ENCODE assay signal across 15 cellular contexts in genomic region chrX:13396887-13397286, GRCh38.
DNase-seq lines count a peak whose midpoint lies in the region; ATAC-seq and TF ChIP-seq lines count a peak whose summit lies in the region.
"Had no signal": no experiment of that assay in that cellular context is flagged by ENCODE, and none has a peak within 500 bp of the region (broad histone marks: within the 10 kb centered on the region; RNA-seq: fewer than 3 reads in every experiment).

No MANE protein-coding gene starts in this region.

- H3K9me3 ChIP-seq in IMR-90 (ENCODE audit: control insufficient read depth, insufficient read depth, low read length) (no peaks in the 10 kb centered on the region), mammary epithelial cell (replicated peaks; ENCODE audit: insufficient read depth, low read length) (no peaks in the 10 kb centered on the region), right lobe of liver (no peaks in the 10 kb centered on the region)
- H3K9me3 ChIP-seq: tibial artery had no signal

- no peak overlapping the region for H2BK15ac ChIP-seq in IMR-90 (ENCODE audit: low read depth, low read length)

- H2AK5ac ChIP-seq in IMR-90 (ENCODE audit: low read depth, low read length): no peak overlapping the region; the same call in 1 of the 2 replicates

- TF ChIP-seq POLR2A in IMR-90 (IDR thresholded peaks at IDR 0.05; ENCODE audit: low read depth, low read length): no peak
- no peak for TF ChIP-seq POLR2A in right lobe of liver (IDR thresholded peaks at IDR 0.05)

- peak overlapping the region; percentile 87; the same call in 1 of the 2 replicates for H3K27ac ChIP-seq in IMR-90 (ENCODE audit: insufficient read depth, low read length)
- peak overlapping the region; percentile 77 for H3K27ac ChIP-seq in mammary epithelial cell (ENCODE audit: insufficient read depth, low read depth, low read length)
- H3K27ac ChIP-seq in right lobe of liver: no peak overlapping the region
- H3K27ac ChIP-seq: tibial artery had no signal

- H3K36me3 ChIP-seq in IMR-90 (ENCODE audit: control insufficient read depth, insufficient read depth, low read length): no peaks in the 10 kb centered on the region
- no peaks in the 10 kb centered on the region for H3K36me3 ChIP-seq in mammary epithelial cell (ENCODE audit: insufficient read depth, low read length)
- H3K36me3 ChIP-seq in right lobe of liver: no peaks in the 10 kb centered on the region
- H3K36me3 ChIP-seq: tibial artery had no signal

- peak; percentile 11; the same call in 1 of the 2 replicates for TF ChIP-seq RAD21 in IMR-90 (IDR thresholded peaks at IDR 0.05; ENCODE audit: low read length)

- H2BK120ac ChIP-seq in IMR-90 (ENCODE audit: low read depth, low read length): peak overlapping the region; percentile 98

- no peak overlapping the region for H3K56ac ChIP-seq in IMR-90 (ENCODE audit: extremely low read depth, insufficient read depth, low read length)

- no peak overlapping the region for H2AK9ac ChIP-seq in IMR-90 (replicated peaks; ENCODE audit: low read depth, low read length, poor library complexity)

- no peak overlapping the region; the same call in 1 of the 2 replicates for H3K4me2 ChIP-seq in IMR-90 (ENCODE audit: low read depth, low read length)
- no peak overlapping the region for H3K4me2 ChIP-seq in mammary epithelial cell (ENCODE audit: insufficient read depth, low read depth, low read length)

- peak overlapping the region; percentile 80 for H2BK5ac ChIP-seq in IMR-90 (ENCODE audit: low read depth, low read length, poor library complexity, severe bottlenecking)

- H3K4me3 ChIP-seq in IMR-90 (ENCODE audit: insufficient read depth, low read depth, low read length): no peak overlapping the region
- no peak overlapping the region for H3K4me3 ChIP-seq in mammary epithelial cell (replicated peaks in 1 of 3; ENCODE audit: insufficient read depth in 1 of 3, low read depth in 2 of 3, low read length in 3 of 3)
- H3K4me3 ChIP-seq in right lobe of liver: no peak overlapping the region
- H3K4me3 ChIP-seq: tibial artery had no signal

- H3K9ac ChIP-seq in IMR-90 (ENCODE audit: low read depth, low read length) (no peak overlapping the region), mammary epithelial cell (ENCODE audit: insufficient read depth, low read length) (no peak overlapping the region)

- TF ChIP-seq CTCF in IMR-90 (conservative IDR thresholded peaks at IDR 0.05; ENCODE audit: low read depth, low read length) (no peak), mammary epithelial cell (conservative IDR thresholded peaks at IDR 0.05 in 1 of 2, IDR thresholded peaks at IDR 0.05 in 1 of 2; ENCODE audit: extremely low read depth in 1 of 2, insufficient read depth in 1 of 2, low read depth in 1 of 2, low read length in 2 of 2) (no peak), right lobe of liver (IDR thresholded peaks at IDR 0.05) (no peak)

- peak overlapping the region; percentile 42; the same call in 1 of the 2 replicates for H3K18ac ChIP-seq in IMR-90 (ENCODE audit: low read depth, low read length)

- dilution Hi-C loops in IMR-90 (cut with HindIII; ENCODE audit: low sequenced_read_pairs, unreplicated experiment) (no loop called here), mammary epithelial cell (cut with HindIII; ENCODE audit: low sequenced_read_pairs) (no loop called here)

- peak overlapping the region; percentile 95; the same call in 1 of the 2 replicates for H3K14ac ChIP-seq in IMR-90 (replicated peaks; ENCODE audit: low read depth, low read length)

- in situ Hi-C loops in IMR-90 (cut with MboI; ENCODE audit: low sequenced_read_pairs): no loop called here
- in situ Hi-C loops in mammary epithelial cell (cut with MboI; ENCODE audit: low sequenced_read_pairs in 2 of 2): no loop called here

- DNase-seq in IMR-90 (peak; percentile 74), mammary epithelial cell (peak; percentile 29), glomerular visceral epithelial cell (ENCODE audit: extremely low spot score) (peak; percentile 66), right lobe of liver (no peak), COLO829 (ENCODE audit: low spot score) (no peak), AML-193 (lab: John Stamatoyannopoulos, UW) (no peak)
- no peak for DNase-seq in stimulated activated naive CD4-positive, alpha-beta T cell (lab: John Stamatoyannopoulos, UW)
- DNase-seq: activated CD4-positive, alpha-beta T cell treated with anti-CD3 and anti-CD28 coated beads for 36 hours; cortex of kidney; islet precursor cell; NCI-H2081; NCI-H774; RPMI8226; T1000; tibial artery had no signal

- CTCF ChIA-PET in IMR-90 (lab: Yijun Ruan, JAX): interaction anchor here (0.9 to 1.2 kb wide), 2 partner anchors 24 to 32 kb away, joined by 3 to 4 read pairs; no protein-coding TSS in a partner anchor
- CTCF ChIA-PET in mammary epithelial cell (lab: Charles Lee; ENCODE audit: low non-redundant PET): no interaction called here

- no peaks in the 10 kb centered on the region for H3K9me1 ChIP-seq in IMR-90 (ENCODE audit: insufficient read depth, low read length)

- BruUV-seq in IMR-90 (replicated peaks; lab: Mats Ljungman, UMichigan) (no TSS peak), mammary epithelial cell (replicated peaks; lab: Mats Ljungman, UMichigan) (no TSS peak)

- H3K79me2 ChIP-seq in mammary epithelial cell (ENCODE audit: insufficient read depth, low read length): no peaks in the 10 kb centered on the region

- H2BK20ac ChIP-seq in IMR-90 (ENCODE audit: low read depth, low read length): peak overlapping the region; percentile 98

- H3K27me3 ChIP-seq in IMR-90 (ENCODE audit: control insufficient read depth, insufficient read depth, low read length): no peaks in the 10 kb centered on the region
- no peaks in the 10 kb centered on the region for H3K27me3 ChIP-seq in mammary epithelial cell (ENCODE audit: insufficient read depth, low read length)
- no peaks in the 10 kb centered on the region for H3K27me3 ChIP-seq in right lobe of liver
- H3K27me3 ChIP-seq: tibial artery had no signal

- no peaks in the 10 kb centered on the region for H4K20me1 ChIP-seq in IMR-90 (ENCODE audit: insufficient read depth, low read length)
- H4K20me1 ChIP-seq in mammary epithelial cell (ENCODE audit: insufficient read depth, low read length): no peaks in the 10 kb centered on the region

- H3K4me1 ChIP-seq in IMR-90 (ENCODE audit: control insufficient read depth, insufficient read depth, low read length) (peaks cover 4% of the 10 kb centered on the region), mammary epithelial cell (ENCODE audit: insufficient read depth, low read length) (peaks cover 30% of the 10 kb centered on the region), right lobe of liver (no peaks in the 10 kb centered on the region)

- H3K4ac ChIP-seq in IMR-90 (ENCODE audit: low read depth, low read length): peak overlapping the region; percentile 95; the same call in 1 of the 2 replicates

- peak overlapping the region; percentile 26 for H4K5ac ChIP-seq in IMR-90 (ENCODE audit: low read depth, low read length)

- ATAC-seq in IMR-90 (ENCODE audit: low read depth) (no peak; the same call in 1 of the 2 replicates), right lobe of liver (no peak)
- ATAC-seq: activated CD4-positive, alpha-beta T cell treated with anti-CD3 and anti-CD28 coated beads for 36 hours had no signal

- intact Hi-C loops in IMR-90 (cut with micrococcal nuclease): no loop called here
- intact Hi-C loops in mammary epithelial cell (cut with micrococcal nuclease): loop anchor here (1.0 to 5.0 kb wide), 3 partner anchors 173 to 420 kb away; partner anchors contain the start of gene TMSB4X
- intact Hi-C loops in right lobe of liver (cut with DNase I): no loop called here

- H2AFZ ChIP-seq in IMR-90 (replicated peaks; ENCODE audit: low read length, poor library complexity): no peak overlapping the region
- peak overlapping the region; percentile 40 for H2AFZ ChIP-seq in mammary epithelial cell (ENCODE audit: low read depth, low read length)

- H4K8ac ChIP-seq in IMR-90 (ENCODE audit: low read depth in 2 of 2, low read length in 2 of 2): peak overlapping the region; percentile 46 to 82

- POLR2A ChIA-PET in IMR-90 (lab: Charles Lee; ENCODE audit: unreplicated experiment): no interaction called here

- 0 out of 2 replicates have a peak overlapping the region, but pooled peaks have one; percentile 94 for H3K23ac ChIP-seq in IMR-90 (ENCODE audit: low read depth, low read length)

- no peaks in the 10 kb centered on the region for H3K79me1 ChIP-seq in IMR-90 (ENCODE audit: low read depth in 1 of 2, low read length in 2 of 2)

- H4K91ac ChIP-seq in IMR-90 (ENCODE audit: insufficient read depth, low read depth, low read length): no peak overlapping the region

TF ChIP-seq in IMR-90, 13 proteins besides CTCF, POLR2A, EP300 and RAD21:
- no peak for TF ChIP-seq NFE2L2 (IDR thresholded peaks at IDR 0.05; ENCODE audit: low read depth, low read length)
- TF ChIP-seq MAFK (IDR thresholded peaks at IDR 0.05; ENCODE audit: low read depth, low read length): no peak
- TF ChIP-seq MXI1 (IDR thresholded peaks at IDR 0.05; ENCODE audit: borderline replicate concordance, low read depth, low read length): no peak
- no peak for TF ChIP-seq ELK1 (IDR thresholded peaks at IDR 0.05; ENCODE audit: borderline replicate concordance, low read depth, low read length)
- TF ChIP-seq BHLHE40 (IDR thresholded peaks at IDR 0.05; ENCODE audit: low read depth, low read length): no peak
- TF ChIP-seq, protein P1, sequence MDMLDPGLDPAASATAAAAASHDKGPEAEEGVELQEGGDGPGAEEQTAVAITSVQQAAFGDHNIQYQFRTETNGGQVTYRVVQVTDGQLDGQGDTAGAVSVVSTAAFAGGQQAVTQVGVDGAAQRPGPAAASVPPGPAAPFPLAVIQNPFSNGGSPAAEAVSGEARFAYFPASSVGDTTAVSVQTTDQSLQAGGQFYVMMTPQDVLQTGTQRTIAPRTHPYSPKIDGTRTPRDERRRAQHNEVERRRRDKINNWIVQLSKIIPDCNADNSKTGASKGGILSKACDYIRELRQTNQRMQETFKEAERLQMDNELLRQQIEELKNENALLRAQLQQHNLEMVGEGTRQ (IDR thresholded peaks at IDR 0.05; ENCODE audit: low read depth, low read length): no peak
- no peak for TF ChIP-seq CHD1 (IDR thresholded peaks at IDR 0.05; ENCODE audit: low read depth, low read length)
- TF ChIP-seq RFX5 (IDR thresholded peaks at IDR 0.05; ENCODE audit: low read depth, low read length): no peak

Comparison
In these comparisons a context has a peak if more than half of its experiments do, and no peak if none do; other contexts are left out.
1. DNase-seq: peak in IMR-90 (single experiment), mammary epithelial cell (single experiment) and glomerular visceral epithelial cell (single experiment); none in right lobe of liver (0 of 3), stimulated activated naive CD4-positive, alpha-beta T cell (0 of 6), COLO829 (single experiment) and AML-193 (0 of 2).
2. H3K27ac ChIP-seq: peak in IMR-90 (single experiment) and mammary epithelial cell (single experiment); none in right lobe of liver (0 of 3).